ENCODE assay signal across 10 cellular contexts in the genomic region with DNA sequence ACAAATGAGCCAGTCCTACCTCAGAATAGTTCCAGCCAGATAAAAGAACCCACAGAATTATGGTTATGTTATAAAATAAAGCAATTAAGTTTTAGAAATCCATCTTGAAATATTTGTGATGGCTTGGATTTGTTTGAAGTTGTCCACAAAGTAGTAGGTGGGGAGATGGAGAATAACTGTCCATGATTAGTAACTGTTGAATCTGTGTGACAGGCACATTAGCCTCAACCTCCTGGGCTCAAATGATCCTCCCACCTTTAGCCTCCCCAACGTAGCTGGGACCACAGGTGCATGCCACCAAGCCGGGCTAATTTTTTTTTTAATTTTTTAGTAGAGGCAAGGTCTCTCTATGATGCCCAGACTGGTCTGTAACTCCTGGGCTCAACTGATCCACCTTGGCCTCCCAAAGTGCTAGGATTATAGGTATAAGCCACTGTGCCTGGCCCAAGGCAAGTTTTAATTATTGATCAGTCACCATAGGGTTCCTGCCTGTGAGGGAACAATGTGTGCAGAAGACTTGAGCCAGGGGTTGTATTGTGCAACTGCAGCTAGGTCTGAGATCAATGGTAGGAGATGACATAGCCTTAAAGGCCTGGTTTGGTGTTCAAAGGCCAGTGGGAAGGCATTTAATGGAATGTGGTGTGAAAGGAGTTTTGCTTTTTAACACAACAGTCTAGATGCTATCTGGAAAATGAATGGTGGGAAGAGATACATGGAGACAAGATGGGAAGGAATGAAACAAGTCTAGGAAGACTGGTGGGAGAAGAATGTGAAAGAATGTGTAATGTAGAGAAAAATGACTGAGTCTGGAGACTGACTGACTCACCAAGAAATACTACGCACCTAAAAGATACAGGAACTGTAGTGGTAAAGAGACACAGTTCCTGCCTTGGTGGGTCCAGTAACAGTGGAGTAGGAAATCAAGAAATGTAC. TPM values are rescaled to one million over a fixed set of nuclear protein-coding genes. Genes with fewer than 3 reads are reported as not detected.
DNase-seq lines count a peak whose midpoint lies in the region; ATAC-seq and TF ChIP-seq lines count a peak whose summit lies in the region.
"Had no signal": no experiment of that assay in that cellular context is flagged by ENCODE, and none has a peak within 500 bp of the region (broad histone marks: within the 10 kb centered on the region; RNA-seq: fewer than 3 reads in every experiment).

No MANE protein-coding gene starts in this region.

- H3K36me3 ChIP-seq in OCI-LY1 (ENCODE audit: insufficient read depth, low read length) (peaks cover 79% of the 10 kb centered on the region), osteoblast (ENCODE audit: insufficient read depth, low read length) (peaks cover 13% of the 10 kb centered on the region), tibial artery (peaks cover 2 to 12% (median 11%) of the 10 kb centered on the region in 3 donors)

- peak overlapping the region; percentile 11; the same call in 1 of the 2 replicates for H3K4me3 ChIP-seq in GM08714 (ENCODE audit: low read length)
- H3K4me3 ChIP-seq in OCI-LY1 (ENCODE audit: low read depth, low read length, poor library complexity, severe bottlenecking) = peak overlapping the region; percentile 82
- H3K4me3 ChIP-seq in cardiac fibroblast (replicated peaks in 1 of 2; ENCODE audit: low read depth in 2 of 2, low read length in 2 of 2) = no peak overlapping the region
- no peak overlapping the region for H3K4me3 ChIP-seq in osteoblast (ENCODE audit: insufficient read depth, low read length)
- H3K4me3 ChIP-seq in tibial artery = no peak overlapping the region
- H3K4me3 ChIP-seq: adrenal gland had no signal

- no peaks in the 10 kb centered on the region for H3K9me2 ChIP-seq in OCI-LY1 (ENCODE audit: low read depth, low read length)

- peak overlapping the region; percentile 80 for H3K27ac ChIP-seq in OCI-LY1 (ENCODE audit: low read depth, low read length, poor library complexity, severe bottlenecking)
- H3K27ac ChIP-seq in osteoblast (ENCODE audit: low read depth, low read length) = peak overlapping the region; percentile 57
- H3K27ac ChIP-seq in tibial artery = no peak overlapping the region

- H3K4me2 ChIP-seq in OCI-LY1 (ENCODE audit: low read length) = peak overlapping the region; percentile 71
- peak overlapping the region; percentile 3 for H3K4me2 ChIP-seq in osteoblast (ENCODE audit: insufficient read depth, low read length)

- H3K4me1 ChIP-seq in OCI-LY1 (ENCODE audit: insufficient read depth, low read length, severe bottlenecking) (peaks cover 85% of the 10 kb centered on the region), osteoblast (ENCODE audit: insufficient read depth, low read length) (peaks cover 44% of the 10 kb centered on the region), tibial artery (peaks cover 0 to 87% (median 58%) of the 10 kb centered on the region in 4 donors)

- H4K20me1 ChIP-seq in OCI-LY1 (ENCODE audit: insufficient read depth, low read length) (0 out of 2 replicates have a peak, but pooled peaks cover 7% of the 10 kb centered on the region), osteoblast (ENCODE audit: insufficient read depth, low read length) (peaks cover 79% of the 10 kb centered on the region)

- TF ChIP-seq CTCF in OCI-LY1 (IDR thresholded peaks at IDR 0.05; ENCODE audit: low read length) = no peak
- no peak for TF ChIP-seq CTCF in cardiac fibroblast (IDR thresholded peaks at IDR 0.05; ENCODE audit: low read depth, low read length)
- no peak for TF ChIP-seq CTCF in osteoblast (IDR thresholded peaks at IDR 0.05; ENCODE audit: extremely low read depth, low read depth, low read length)
- no peak for TF ChIP-seq CTCF in tibial artery (IDR thresholded peaks at IDR 0.05)

- H3K9me3 ChIP-seq in OCI-LY1 (ENCODE audit: low read length) (no peaks in the 10 kb centered on the region), osteoblast (ENCODE audit: low read depth, low read length) (no peaks in the 10 kb centered on the region), tibial artery (no peaks in the 10 kb centered on the region)
- H3K9me3 ChIP-seq: adrenal gland had no signal

- H2AFZ ChIP-seq in OCI-LY1 (ENCODE audit: low read length) (no peak overlapping the region), osteoblast (ENCODE audit: low read length) (no peak overlapping the region)

- intact Hi-C loops in tibial artery (cut with DNase I; ENCODE audit: low total_unique reads) = loop anchor here (5.0 kb wide), 1 partner anchor 38 kb away; a partner anchor contains a TSS

- H3F3A ChIP-seq in OCI-LY1 (ENCODE audit: insufficient read depth, low read length) = no peaks in the 10 kb centered on the region; the same call in 1 of the 2 replicates

- no peak for ATAC-seq in GM18502 (IDR thresholded peaks at IDR 0.05; ENCODE audit: poor library complexity, unreplicated experiment)
- no peak for ATAC-seq in HG03571 (IDR thresholded peaks at IDR 0.05; ENCODE audit: unreplicated experiment)

- H3K9ac ChIP-seq in OCI-LY1 (ENCODE audit: low read length) = peak overlapping the region; percentile 84; the same call in 1 of the 2 replicates

- H3K79me2 ChIP-seq in OCI-LY1 (ENCODE audit: insufficient read depth, low read length) (peaks cover 93% of the 10 kb centered on the region), osteoblast (ENCODE audit: insufficient read depth, low read length) (peaks cover 98% of the 10 kb centered on the region)

- peak; percentile 41 to 76 for DNase-seq in cardiac fibroblast (ENCODE audit: low read depth in 2 of 2)
- peak; percentile 84 for DNase-seq in osteoblast (ENCODE audit: insufficient read length, low spot score, missing footprints)
- no peak for DNase-seq in tibial artery
- no peak for DNase-seq in SKM-1 (lab: John Stamatoyannopoulos, UW; ENCODE audit: unreplicated experiment)
- DNase-seq: NCI-H446 treated with DMSO at 0.1 percent for 48 hours had no signal

- H3K27me3 ChIP-seq in OCI-LY1 (ENCODE audit: insufficient read depth, low read length) = no peaks in the 10 kb centered on the region
- no peaks in the 10 kb centered on the region for H3K27me3 ChIP-seq in osteoblast (ENCODE audit: insufficient read depth, low read length)
- no peaks in the 10 kb centered on the region for H3K27me3 ChIP-seq in tibial artery
- H3K27me3 ChIP-seq: adrenal gland had no signal

RNA-seq across cellular contexts. Expression of a gene that starts 9.8 kb away (rescaled TPM):
- total RNA-seq in osteoblast = 221 and 229 TPM in 2 replicates

RNA-seq across cellular contexts. Expression of a gene that starts 27.8 kb away (rescaled TPM):
- total RNA-seq in osteoblast = not detected in 2 replicates

RNA-seq across cellular contexts. Expression of a gene that starts 37.7 kb away (rescaled TPM):
- 8.3 and 9.4 TPM in 2 replicates for total RNA-seq in osteoblast

Comparison
In these comparisons a context has a peak if more than half of its experiments do, and no peak if none do; other contexts are left out.
1. H3K4me3 ChIP-seq: peak in GM08714 (single experiment) and OCI-LY1 (single experiment); none in cardiac fibroblast (0 of 2), osteoblast (single experiment) and tibial artery (0 of 2).
2. H3K27ac ChIP-seq: peak in OCI-LY1 (single experiment) and osteoblast (single experiment); none in tibial artery (0 of 2).
3. DNase-seq: peak in cardiac fibroblast (2 of 2) and osteoblast (single experiment); none in tibial artery (0 of 2) and SKM-1 (single experiment).